In the genomic region with DNA sequence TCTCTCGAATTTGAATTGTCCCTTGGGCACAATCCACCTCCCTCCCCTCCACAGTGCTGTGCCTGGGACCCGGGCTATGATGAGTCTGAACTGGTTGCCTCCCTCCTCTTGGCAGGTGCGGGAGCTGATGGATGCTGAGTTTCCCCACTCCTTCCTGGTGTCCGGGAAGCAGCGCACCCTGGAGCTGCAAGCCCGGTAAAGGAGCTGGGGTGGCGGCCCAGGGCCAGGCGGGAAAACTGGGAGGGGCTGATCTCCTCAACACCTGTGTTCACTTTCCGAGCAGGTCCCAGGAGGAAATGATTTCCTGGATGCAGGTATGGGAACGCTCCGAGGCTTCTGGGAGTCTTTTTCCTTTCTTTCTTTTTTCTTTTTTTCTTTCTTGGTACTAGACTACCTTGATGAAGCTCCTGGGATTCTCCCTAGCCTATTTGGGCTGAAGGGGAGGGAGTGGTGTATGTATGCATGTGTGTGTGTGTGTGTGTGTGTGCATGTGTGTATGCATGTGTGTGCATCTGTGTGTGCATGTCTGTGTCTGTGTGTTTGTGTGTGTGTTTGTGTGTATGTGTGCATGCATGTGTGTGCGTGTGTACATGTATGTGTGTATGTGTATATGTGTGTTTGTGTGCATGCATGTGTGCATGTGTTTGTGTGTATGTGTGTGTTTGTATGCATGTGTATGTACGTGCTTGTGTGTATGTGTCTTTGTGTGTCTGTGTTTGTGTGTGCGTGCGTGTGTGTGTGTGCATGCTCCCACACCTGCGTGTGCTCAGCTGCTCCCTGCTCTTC, we compare ENCODE assay signal across 1 cellular context.
TF ChIP-seq lines count a peak whose summit lies in the region.

No MANE protein-coding gene starts in this region.

TF ChIP-seq in H1, 55 proteins besides CTCF, POLR2A, EP300 and RAD21:
- TF ChIP-seq, protein P1, sequence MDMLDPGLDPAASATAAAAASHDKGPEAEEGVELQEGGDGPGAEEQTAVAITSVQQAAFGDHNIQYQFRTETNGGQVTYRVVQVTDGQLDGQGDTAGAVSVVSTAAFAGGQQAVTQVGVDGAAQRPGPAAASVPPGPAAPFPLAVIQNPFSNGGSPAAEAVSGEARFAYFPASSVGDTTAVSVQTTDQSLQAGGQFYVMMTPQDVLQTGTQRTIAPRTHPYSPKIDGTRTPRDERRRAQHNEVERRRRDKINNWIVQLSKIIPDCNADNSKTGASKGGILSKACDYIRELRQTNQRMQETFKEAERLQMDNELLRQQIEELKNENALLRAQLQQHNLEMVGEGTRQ (IDR thresholded peaks at IDR 0.05; ENCODE audit: low read length) = no peak
- no peak for TF ChIP-seq CHD2 (IDR thresholded peaks at IDR 0.05; ENCODE audit: low read length)
- no peak for TF ChIP-seq EZH2 (IDR thresholded peaks at IDR 0.05; ENCODE audit: low read depth, low read length, severe bottlenecking)
- TF ChIP-seq, protein P2, sequence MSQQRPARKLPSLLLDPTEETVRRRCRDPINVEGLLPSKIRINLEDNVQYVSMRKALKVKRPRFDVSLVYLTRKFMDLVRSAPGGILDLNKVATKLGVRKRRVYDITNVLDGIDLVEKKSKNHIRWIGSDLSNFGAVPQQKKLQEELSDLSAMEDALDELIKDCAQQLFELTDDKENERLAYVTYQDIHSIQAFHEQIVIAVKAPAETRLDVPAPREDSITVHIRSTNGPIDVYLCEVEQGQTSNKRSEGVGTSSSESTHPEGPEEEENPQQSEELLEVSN (IDR thresholded peaks at IDR 0.05) = no peak
- TF ChIP-seq PHF8 (conservative IDR thresholded peaks at IDR 0.05; ENCODE audit: low read depth, low read length) = no peak
- no peak for TF ChIP-seq CREB1 (IDR thresholded peaks at IDR 0.05)
TF ChIP-seq in H1: peak in this region for 0.
